Comparison of ENCODE assay signal across 1 cellular context in genomic region chr11:14372011-14372410, GRCh38.
TF ChIP-seq lines count a peak whose summit lies in the region.

No MANE protein-coding gene starts in this region.

TF ChIP-seq in HCT116, 20 proteins besides CTCF, POLR2A, EP300 and RAD21 (continued from another document):
- TF ChIP-seq REST (IDR thresholded peaks at IDR 0.05; ENCODE audit: low read depth) (no peak), SRF (IDR thresholded peaks at IDR 0.05; ENCODE audit: low read depth) (no peak), ZBTB33 (IDR thresholded peaks at IDR 0.05; ENCODE audit: extremely low read depth, insufficient replicate concordance, low read length) (no peak), ELF1 (IDR thresholded peaks at IDR 0.05; ENCODE audit: borderline replicate concordance, low read depth) (no peak), EGR1 (IDR thresholded peaks at IDR 0.05; ENCODE audit: low read depth) (no peak), SP1 (IDR thresholded peaks at IDR 0.05; ENCODE audit: low read depth) (no peak), CBX3 (IDR thresholded peaks at IDR 0.05; ENCODE audit: low read depth) (no peak), SIN3A (IDR thresholded peaks at IDR 0.05; ENCODE audit: low read depth) (no peak), MAX (IDR thresholded peaks at IDR 0.05) (no peak), YY1 (IDR thresholded peaks at IDR 0.05; ENCODE audit: extremely low read depth, insufficient replicate concordance, low read depth, low read length) (no peak), EZH2 (IDR thresholded peaks at IDR 0.05) (no peak), ATF3 (IDR thresholded peaks at IDR 0.05) (no peak), CEBPB (IDR thresholded peaks at IDR 0.05; ENCODE audit: low read depth) (no peak), ZFX (IDR thresholded peaks at IDR 0.05) (no peak), JUND (IDR thresholded peaks at IDR 0.05) (no peak), FOSL1 (IDR thresholded peaks at IDR 0.05; ENCODE audit: low read depth) (no peak)
